In the genomic region with DNA sequence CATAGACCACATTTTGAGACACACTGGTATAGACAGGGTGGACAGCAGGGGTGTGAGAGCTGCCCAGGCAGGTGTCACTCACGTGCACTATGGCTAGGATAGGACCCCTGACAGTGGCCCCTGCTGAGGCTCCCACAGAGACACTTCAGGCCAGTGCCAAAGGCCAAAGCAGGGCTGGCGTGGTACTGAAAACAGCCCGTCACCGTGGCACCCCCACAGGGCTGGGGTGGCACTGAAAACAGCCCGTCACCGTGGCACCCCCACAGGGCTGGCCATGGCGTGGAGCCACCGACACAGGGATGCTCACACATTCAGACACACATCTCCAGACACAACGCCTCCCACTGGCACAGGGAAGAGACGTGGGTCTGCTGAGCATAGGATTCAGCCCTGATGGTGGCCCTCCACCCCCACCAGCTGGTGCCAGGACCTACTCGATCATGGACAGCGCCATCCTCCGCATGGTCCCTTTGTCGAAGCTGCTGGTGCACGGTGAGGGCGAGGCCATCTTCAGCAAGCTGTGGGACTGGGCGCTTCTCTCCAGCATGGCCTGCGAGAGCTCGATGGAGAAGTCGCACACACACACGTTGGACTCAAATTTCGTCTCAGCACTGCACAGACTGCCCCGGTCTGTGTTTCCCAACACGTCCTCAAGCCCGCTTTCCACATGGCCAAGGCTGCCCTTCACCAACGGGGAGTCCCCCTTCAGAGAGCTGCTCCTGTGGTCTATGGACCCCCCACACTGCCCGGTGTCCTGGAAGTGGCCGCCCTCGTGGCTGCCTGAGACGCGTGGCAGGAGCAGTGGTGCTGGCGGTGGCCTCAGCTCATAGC, we compare ENCODE assay signal across 28 cellular contexts. TPM values are rescaled to one million over a fixed set of nuclear protein-coding genes. Genes with fewer than 3 reads are reported as not detected.
DNase-seq lines count a peak whose midpoint lies in the region; ATAC-seq, FAIRE-seq and TF ChIP-seq lines count a peak whose summit lies in the region.
"Had no signal": no experiment of that assay in that cellular context is flagged by ENCODE, and none has a peak within 500 bp of the region (broad histone marks: within the 10 kb centered on the region; RNA-seq: fewer than 3 reads in every experiment).

No MANE protein-coding gene starts in this region.

- no peak for TF ChIP-seq EP300 in HepG2 (IDR thresholded peaks at IDR 0.05; ENCODE audit: low read depth in 2 of 2, low read length in 2 of 2)
- no peak for TF ChIP-seq EP300 in HepG2 (CRISPR knock-in tag; IDR thresholded peaks at IDR 0.05; ENCODE audit: borderline replicate concordance)

- no peak overlapping the region for H3K4me2 ChIP-seq in HepG2 (ENCODE audit: low read depth, low read length)

- H3K27me3 ChIP-seq in HepG2 (ENCODE audit: control insufficient read depth in 1 of 2, insufficient read depth in 2 of 2, low read length in 2 of 2) = no peaks in the 10 kb centered on the region

- in situ Hi-C loops in HepG2 (cut with HindIII; ENCODE audit: extremely low pct_ligation_motif_present, low pct_unique_long_range_greater_than_20kb) = loop anchor here (10.0 kb wide), 1 partner anchor 181 kb away; no protein-coding TSS in a partner anchor

- H3K4me1 Mint-ChIP-seq in activated CD8-positive, alpha-beta memory T cell treated with anti-CD3 and anti-CD28 coated beads, Interleukin-2, amount 10 ng/mL, durations not matched to agents 7 days and 5 days = peaks cover 4% of the 10 kb centered on the region
- peaks cover 8% of the 10 kb centered on the region for H3K4me1 Mint-ChIP-seq in type B pancreatic cell (ENCODE audit: unreplicated experiment)

- no peaks in the 10 kb centered on the region for H4K20me1 ChIP-seq in HepG2 (ENCODE audit: insufficient read depth, low read length)

- H3K36me3 ChIP-seq in HepG2 (replicated peaks in 1 of 2; ENCODE audit: control insufficient read depth in 1 of 2, insufficient read depth in 2 of 2, low read length in 2 of 2) = peaks cover 23 to 44% of the 10 kb centered on the region in 2 experiments
- peaks cover 0 to 5% of the 10 kb centered on the region in 2 donors for H3K36me3 ChIP-seq in kidney (ENCODE audit: control insufficient read depth in 1 of 2, insufficient read depth in 2 of 2, low read length in 2 of 2)

- H3K4me3 ChIP-seq in HepG2 (replicated peaks in 1 of 3; ENCODE audit: insufficient read depth in 1 of 3, low read depth in 2 of 3, low read length in 3 of 3) (no peak overlapping the region), kidney (ENCODE audit: low read length in 2 of 2) (no peak overlapping the region)
- H3K4me3 ChIP-seq: esophagus muscularis mucosa, mucosa of descending colon had no signal

- H3K9me3 Mint-ChIP-seq in activated CD8-positive, alpha-beta memory T cell treated with anti-CD3 and anti-CD28 coated beads, Interleukin-2, amount 10 ng/mL, durations not matched to agents 7 days and 5 days (ENCODE audit: low read depth) = peaks cover 35% of the 10 kb centered on the region
- peaks cover 9% of the 10 kb centered on the region for H3K9me3 Mint-ChIP-seq in type B pancreatic cell

- H3K9ac ChIP-seq in HepG2 (ENCODE audit: insufficient read depth, low read depth, low read length) (no peak overlapping the region), kidney (ENCODE audit: low read length in 2 of 2) (no peak overlapping the region)
- H3K9ac ChIP-seq: parathyroid adenoma had no signal

- POLR2A ChIA-PET in HepG2 (lab: Yijun Ruan, JAX) = no interaction called here
- POLR2A ChIA-PET in RWPE1 (lab: Yijun Ruan, JAX; ENCODE audit: low non-redundant PET) = no interaction called here

- H3K27ac Mint-ChIP-seq in activated CD8-positive, alpha-beta memory T cell treated with anti-CD3 and anti-CD28 coated beads, Interleukin-2, amount 10 ng/mL, durations not matched to agents 7 days and 5 days = no peak overlapping the region
- no peak overlapping the region for H3K27ac Mint-ChIP-seq in type B pancreatic cell
- H3K27ac Mint-ChIP-seq: activated CD4-positive, alpha-beta T cell treated with anti-CD3 and anti-CD28 coated beads, Interleukin-2, amount 10 ng/mL, durations not matched to agents 24 days and 14 days; dendritic cell treated with granulocyte-macrophage colony-stimulating factor and Interleukin-4, amounts not matched to agents 40 ng/mL and 50 ng/mL, for 4 days; nephron progenitor cell; T-cell had no signal

- 98% methylated on average over 25 of the region's 32 CpGs for WGBS in HepG2 (ENCODE audit: low lambda C conversion rate)

- H3K27ac ChIP-seq in HepG2 (ENCODE audit: extremely low read length, insufficient read depth, low read length) (no peak overlapping the region), RWPE1 (no peak overlapping the region), kidney (ENCODE audit: low read depth in 2 of 2, low read length in 2 of 2) (no peak overlapping the region)
- H3K27ac ChIP-seq: C4-2B, esophagus muscularis mucosa, parathyroid adenoma had no signal

- DNase-seq in left ventricle myocardium superior (peak; percentile 18), Right ventricle myocardium inferior (ENCODE audit: missing footprints) (no peak), HepG2 (ENCODE audit: low spot score) (no peak), type B pancreatic cell (ENCODE audit: extremely low spot score, unreplicated experiment) (peak; percentile 62), RWPE1 (ENCODE audit: low spot score) (no peak), kidney (no peak), globus pallidus (ENCODE audit: low spot score) (no peak)
- peak; percentile 34 for DNase-seq in activated CD8-positive, alpha-beta memory T cell treated with anti-CD3 and anti-CD28 coated beads, Interleukin-2, amount 10 ng/mL, durations not matched to agents 7 days and 5 days
- DNase-seq: activated CD4-positive, alpha-beta T cell treated with anti-CD3 and anti-CD28 coated beads, Interleukin-2, amount 10 ng/mL, durations not matched to agents 24 days and 14 days; activated gamma-delta T cell; Caco-2; central memory CD4-positive, alpha-beta T cell; foreskin fibroblast; mucosa of descending colon; NCI-H1092; NCI-H1694; NCI-H2171; NCI-H510A; nephron progenitor cell; small intestine; stimulated activated naive CD4-positive, alpha-beta T cell treated with Interleukin-2 at 50 U/mL for 16 hours; T-cell had no signal

- intact Hi-C loops in left ventricle myocardium superior (cut with micrococcal nuclease) = no loop called here
- intact Hi-C loops in Right ventricle myocardium inferior (cut with DNase I) = no loop called here
- intact Hi-C loops in HepG2 (cut with micrococcal nuclease; ENCODE audit: unreplicated experiment) = no loop called here
- intact Hi-C loops in kidney (cut with DNase I) = no loop called here

- TF ChIP-seq CTCF in HepG2 (CRISPR knock-in tag; IDR thresholded peaks at IDR 0.05) = no peak
- TF ChIP-seq CTCF in type B pancreatic cell (conservative IDR thresholded peaks at IDR 0.05) = no peak
- TF ChIP-seq CTCF in RWPE1 (conservative IDR thresholded peaks at IDR 0.05; ENCODE audit: low read depth) = no peak
- TF ChIP-seq CTCF in kidney (IDR thresholded peaks at IDR 0.05; ENCODE audit: borderline replicate concordance, extremely low read depth, insufficient read depth) = no peak

- FAIRE-seq in HepG2 (lab: Jason Lieb, UNC) (no peak), kidney (lab: Jason Lieb, UNC) (no peak)
- FAIRE-seq: astrocyte, G401.6, small intestine had no signal

- H3K9me3 ChIP-seq in HepG2 (ENCODE audit: low read length) = peaks cover 18% of the 10 kb centered on the region
- no peaks in the 10 kb centered on the region for H3K9me3 ChIP-seq in kidney (ENCODE audit: control insufficient read depth in 1 of 2, low read length in 2 of 2)
- H3K9me3 ChIP-seq: esophagus muscularis mucosa had no signal

- CTCF ChIA-PET in activated CD8-positive, alpha-beta memory T cell treated with anti-CD3 and anti-CD28 coated beads, Interleukin-2, amount 10 ng/mL, durations not matched to agents 7 days and 5 days (lab: Charles Lee) = interaction anchor here (1.8 kb wide), 1 partner anchor 10 kb away, joined by 9 read pairs; no protein-coding TSS in a partner anchor
- CTCF ChIA-PET in HepG2 (lab: Yijun Ruan, JAX; ENCODE audit: low intra/inter-chr PET ratio, low total read pairs) (no interaction called here), RWPE1 (lab: Yijun Ruan, JAX) (no interaction called here)

- H3K36me3 Mint-ChIP-seq in activated CD8-positive, alpha-beta memory T cell treated with anti-CD3 and anti-CD28 coated beads, Interleukin-2, amount 10 ng/mL, durations not matched to agents 7 days and 5 days = peaks cover 74% of the 10 kb centered on the region
- peaks cover 38% of the 10 kb centered on the region for H3K36me3 Mint-ChIP-seq in type B pancreatic cell

- no peak; a peak in 1 of 4 replicates for TF ChIP-seq POLR2A in HepG2 (IDR thresholded peaks at IDR 0.05; ENCODE audit: insufficient read depth in 1 of 2, low read depth in 2 of 2, low read length in 2 of 2)

- BruUV-seq in HepG2 (replicated peaks; lab: Mats Ljungman, UMichigan) = no TSS peak

- no peaks in the 10 kb centered on the region for H3K27me3 Mint-ChIP-seq in activated CD8-positive, alpha-beta memory T cell treated with anti-CD3 and anti-CD28 coated beads, Interleukin-2, amount 10 ng/mL, durations not matched to agents 7 days and 5 days
- H3K27me3 Mint-ChIP-seq in type B pancreatic cell = peaks cover 7% of the 10 kb centered on the region
- H3K27me3 Mint-ChIP-seq: activated CD4-positive, alpha-beta T cell treated with anti-CD3 and anti-CD28 coated beads, Interleukin-2, amount 10 ng/mL, durations not matched to agents 24 days and 14 days had no signal

- H3K4me3 Mint-ChIP-seq in activated CD8-positive, alpha-beta memory T cell treated with anti-CD3 and anti-CD28 coated beads, Interleukin-2, amount 10 ng/mL, durations not matched to agents 7 days and 5 days = no peak overlapping the region
- H3K4me3 Mint-ChIP-seq in type B pancreatic cell = no peak overlapping the region
- H3K4me3 Mint-ChIP-seq: activated CD4-positive, alpha-beta T cell treated with anti-CD3 and anti-CD28 coated beads, Interleukin-2, amount 10 ng/mL, durations not matched to agents 24 days and 14 days; dendritic cell treated with granulocyte-macrophage colony-stimulating factor and Interleukin-4, amounts not matched to agents 40 ng/mL and 50 ng/mL, for 4 days; nephron progenitor cell; T-cell had no signal

- no peaks in the 10 kb centered on the region for H3K79me2 ChIP-seq in HepG2 (ENCODE audit: insufficient read depth, low read length)

- no peak for TF ChIP-seq RAD21 in HepG2 (CRISPR knock-in tag; IDR thresholded peaks at IDR 0.05)

- H3K4me1 ChIP-seq in HepG2 (ENCODE audit: insufficient read depth, low read length) = no peaks in the 10 kb centered on the region
- H3K4me1 ChIP-seq in kidney (ENCODE audit: control insufficient read depth in 1 of 2, insufficient read depth in 1 of 2, low read depth in 1 of 2, low read length in 2 of 2) = no peaks in the 10 kb centered on the region
- H3K4me1 ChIP-seq: Caco-2, parathyroid adenoma had no signal

- no peak overlapping the region for H2AFZ ChIP-seq in HepG2 (ENCODE audit: low read length)
- H2AFZ ChIP-seq: parathyroid adenoma had no signal

- no peak for ATAC-seq in left ventricle myocardium superior
- no peak for ATAC-seq in Right ventricle myocardium inferior
- ATAC-seq in activated CD8-positive, alpha-beta memory T cell treated with anti-CD3 and anti-CD28 coated beads, Interleukin-2, amount 10 ng/mL, durations not matched to agents 7 days and 5 days = no peak
- no peak for ATAC-seq in HepG2
- ATAC-seq: mucosa of descending colon, T-cell had no signal

RNA-seq across cellular contexts. Expression of a gene that starts 34.1 kb away (rescaled TPM):
- total RNA-seq in left ventricle myocardium superior (5.1 TPM), Right ventricle myocardium inferior (5.9 TPM), HepG2 (2016; rRNA removed; fragmentation: Illumina TruSeq; extraction: Trizol) (7.3 and 11.7 TPM in 2 replicates), type B pancreatic cell (ENCODE audit: low replicate concordance) (13.4 and 16.8 TPM in 2 replicates), kidney (22.1 TPM)
- total RNA-seq in activated CD8-positive, alpha-beta memory T cell treated with anti-CD3 and anti-CD28 coated beads, Interleukin-2, amount 10 ng/mL, durations not matched to agents 7 days and 5 days = 10 to 100 TPM; 21.3 to 33.5 TPM
- 9.7 and 12.6 TPM in 2 replicates for total RNA-seq in HepG2 (2016; cell fraction: cytosol; rRNA removed; fragmentation: Illumina TruSeq; extraction: Trizol; ENCODE audit: low read depth)
- total RNA-seq in HepG2 (2016; cell fraction: insoluble cytoplasmic fraction; rRNA removed; fragmentation: Illumina TruSeq; extraction: Trizol) = 8.8 and 12.4 TPM in 2 replicates
- total RNA-seq in HepG2 (2016; cell fraction: membrane; rRNA removed; fragmentation: Illumina TruSeq; extraction: Trizol) = 10.6 and 11.9 TPM in 2 replicates
- 23.2 and 30.1 TPM in 2 replicates for total RNA-seq in HepG2 (2016; cell fraction: nucleus; rRNA removed; fragmentation: Illumina TruSeq; extraction: Trizol)
- polyA plus RNA-seq in HepG2 (2011; rRNA removed) (18.8 and 20.5 TPM in 2 replicates), kidney (ENCODE audit: insufficient read depth, low read depth, low replicate concordance) (3.0 TPM)
- polyA plus RNA-seq in HepG2 (2011; cell fraction: cytosol; rRNA removed) = 11.7 and 12.1 TPM in 2 replicates
- polyA plus RNA-seq in HepG2 (2011; cell fraction: nucleus; rRNA removed) = 55.1 and 66.4 TPM in 2 replicates
- polyA plus RNA-seq in HepG2 (2012) = 8.0 and 8.9 TPM in 2 replicates
- 2.6 and 3.4 TPM in 2 replicates for polyA plus RNA-seq in HepG2 (2016; cell fraction: cytosol; fragmentation: Illumina TruSeq; extraction: Trizol; ENCODE audit: low read depth)
- polyA plus RNA-seq in HepG2 (2016; cell fraction: insoluble cytoplasmic fraction; fragmentation: Illumina TruSeq; extraction: Trizol; ENCODE audit: low read depth) = 7.8 and 8.8 TPM in 2 replicates
- 4.9 and 6.3 TPM in 2 replicates for polyA plus RNA-seq in HepG2 (2016; cell fraction: membrane; fragmentation: Illumina TruSeq; extraction: Trizol; ENCODE audit: low read depth)
- polyA plus RNA-seq in HepG2 (2016; cell fraction: nucleus; fragmentation: Illumina TruSeq; extraction: Trizol; ENCODE audit: insufficient read depth, low read depth) = 30.4 and 35.4 TPM in 2 replicates
- 41.3 and 43.1 TPM in 2 replicates for polyA minus RNA-seq in HepG2 (2011; rRNA and poly(A)+ RNA removed; ENCODE audit: low replicate concordance)
- polyA minus RNA-seq in HepG2 (2011; cell fraction: cytosol; rRNA and poly(A)+ RNA removed) = 6.0 and 6.9 TPM in 2 replicates
- polyA minus RNA-seq in HepG2 (2011; cell fraction: nucleus; rRNA and poly(A)+ RNA removed) = 52.8 and 56.1 TPM in 2 replicates

RNA-seq across cellular contexts. Expression of a gene that starts 36.5 kb away (rescaled TPM):
- total RNA-seq in left ventricle myocardium superior = 13.2 TPM
- 14.4 TPM for total RNA-seq in Right ventricle myocardium inferior
- total RNA-seq in activated CD8-positive, alpha-beta memory T cell treated with anti-CD3 and anti-CD28 coated beads, Interleukin-2, amount 10 ng/mL, durations not matched to agents 7 days and 5 days = 10 to 100 TPM; 10.0 to 10.1 TPM
- 2.5 and 5.2 TPM in 2 replicates for total RNA-seq in HepG2 (2016; rRNA removed; fragmentation: Illumina TruSeq; extraction: Trizol)
- 4.5 and 4.9 TPM in 2 replicates for total RNA-seq in HepG2 (2016; cell fraction: cytosol; rRNA removed; fragmentation: Illumina TruSeq; extraction: Trizol; ENCODE audit: low read depth)
- total RNA-seq in HepG2 (2016; cell fraction: insoluble cytoplasmic fraction; rRNA removed; fragmentation: Illumina TruSeq; extraction: Trizol) = 2.9 and 5.6 TPM in 2 replicates
- 6.2 and 6.3 TPM in 2 replicates for total RNA-seq in HepG2 (2016; cell fraction: membrane; rRNA removed; fragmentation: Illumina TruSeq; extraction: Trizol)
- total RNA-seq in HepG2 (2016; cell fraction: nucleus; rRNA removed; fragmentation: Illumina TruSeq; extraction: Trizol) = 7.1 TPM in 2 replicates
- 6.7 and 8.6 TPM in 2 replicates for polyA plus RNA-seq in HepG2 (2011; rRNA removed)
- 3.4 and 4.1 TPM in 2 replicates for polyA plus RNA-seq in HepG2 (2011; cell fraction: cytosol; rRNA removed)
- 6.6 and 6.7 TPM in 2 replicates for polyA plus RNA-seq in HepG2 (2011; cell fraction: nucleus; rRNA removed)
- 5.4 and 6.8 TPM in 2 replicates for polyA plus RNA-seq in HepG2 (2012)
- 4.9 and 6.2 TPM in 2 replicates for polyA plus RNA-seq in HepG2 (2016; cell fraction: cytosol; fragmentation: Illumina TruSeq; extraction: Trizol; ENCODE audit: low read depth)
- polyA plus RNA-seq in HepG2 (2016; cell fraction: insoluble cytoplasmic fraction; fragmentation: Illumina TruSeq; extraction: Trizol; ENCODE audit: low read depth) = 3.9 and 4.1 TPM in 2 replicates
- polyA plus RNA-seq in HepG2 (2016; cell fraction: membrane; fragmentation: Illumina TruSeq; extraction: Trizol; ENCODE audit: low read depth) = 5.5 and 7.1 TPM in 2 replicates
- 11.1 and 15.5 TPM in 2 replicates for polyA plus RNA-seq in HepG2 (2016; cell fraction: nucleus; fragmentation: Illumina TruSeq; extraction: Trizol; ENCODE audit: insufficient read depth, low read depth)
- 2.8 and 4.2 TPM in 2 replicates for polyA minus RNA-seq in HepG2 (2011; rRNA and poly(A)+ RNA removed; ENCODE audit: low replicate concordance)
- 1.7 and 2.2 TPM in 2 replicates for polyA minus RNA-seq in HepG2 (2011; cell fraction: cytosol; rRNA and poly(A)+ RNA removed)
- polyA minus RNA-seq in HepG2 (2011; cell fraction: nucleus; rRNA and poly(A)+ RNA removed) = 11.5 and 12.3 TPM in 2 replicates
- total RNA-seq in type B pancreatic cell (ENCODE audit: low replicate concordance) = 4.3 and 6.4 TPM in 2 replicates
- total RNA-seq in kidney = 7.0 TPM
- polyA plus RNA-seq in kidney (ENCODE audit: insufficient read depth, low read depth, low replicate concordance) = 5.9 TPM

RNA-seq across cellular contexts. Expression of a gene that starts 44.6 kb away (rescaled TPM):
- total RNA-seq in left ventricle myocardium superior (105 TPM), Right ventricle myocardium inferior (98.4 TPM), HepG2 (2016; rRNA removed; fragmentation: Illumina TruSeq; extraction: Trizol) (13.0 and 27.6 TPM in 2 replicates), type B pancreatic cell (ENCODE audit: low replicate concordance) (40.5 and 66.4 TPM in 2 replicates), kidney (77.4 TPM)
- 100 to 1,000 TPM; 101 to 152 TPM for total RNA-seq in activated CD8-positive, alpha-beta memory T cell treated with anti-CD3 and anti-CD28 coated beads, Interleukin-2, amount 10 ng/mL, durations not matched to agents 7 days and 5 days
- 21.9 and 24.8 TPM in 2 replicates for total RNA-seq in HepG2 (2016; cell fraction: cytosol; rRNA removed; fragmentation: Illumina TruSeq; extraction: Trizol; ENCODE audit: low read depth)
- 12.9 and 23.2 TPM in 2 replicates for total RNA-seq in HepG2 (2016; cell fraction: insoluble cytoplasmic fraction; rRNA removed; fragmentation: Illumina TruSeq; extraction: Trizol)
- 50.1 and 53.8 TPM in 2 replicates for total RNA-seq in HepG2 (2016; cell fraction: membrane; rRNA removed; fragmentation: Illumina TruSeq; extraction: Trizol)
- 17.5 and 21.9 TPM in 2 replicates for total RNA-seq in HepG2 (2016; cell fraction: nucleus; rRNA removed; fragmentation: Illumina TruSeq; extraction: Trizol)
- polyA plus RNA-seq in HepG2 (2011; rRNA removed) (18.0 and 28.8 TPM in 2 replicates), kidney (ENCODE audit: insufficient read depth, low read depth, low replicate concordance) (65.4 TPM)
- polyA plus RNA-seq in HepG2 (2011; cell fraction: cytosol; rRNA removed) = 20.3 and 26.3 TPM in 2 replicates
- polyA plus RNA-seq in HepG2 (2011; cell fraction: nucleus; rRNA removed) = 94.3 and 114 TPM in 2 replicates
- polyA plus RNA-seq in HepG2 (2012) = 37.2 and 56.3 TPM in 2 replicates
- polyA plus RNA-seq in HepG2 (2016; cell fraction: cytosol; fragmentation: Illumina TruSeq; extraction: Trizol; ENCODE audit: low read depth) = 43.4 and 46.1 TPM in 2 replicates
- polyA plus RNA-seq in HepG2 (2016; cell fraction: insoluble cytoplasmic fraction; fragmentation: Illumina TruSeq; extraction: Trizol; ENCODE audit: low read depth) = 40.1 and 49.6 TPM in 2 replicates
- 85.0 and 102 TPM in 2 replicates for polyA plus RNA-seq in HepG2 (2016; cell fraction: membrane; fragmentation: Illumina TruSeq; extraction: Trizol; ENCODE audit: low read depth)
- polyA plus RNA-seq in HepG2 (2016; cell fraction: nucleus; fragmentation: Illumina TruSeq; extraction: Trizol; ENCODE audit: insufficient read depth, low read depth) = 57.9 and 59.3 TPM in 2 replicates
- polyA minus RNA-seq in HepG2 (2011; rRNA and poly(A)+ RNA removed; ENCODE audit: low replicate concordance) = 15.3 and 64.5 TPM in 2 replicates
- 55.0 and 57.6 TPM in 2 replicates for polyA minus RNA-seq in HepG2 (2011; cell fraction: cytosol; rRNA and poly(A)+ RNA removed)
- polyA minus RNA-seq in HepG2 (2011; cell fraction: nucleus; rRNA and poly(A)+ RNA removed) = 18.6 and 21.0 TPM in 2 replicates

Comparison
In these comparisons a context has a peak if more than half of its experiments do, and no peak if none do; other contexts are left out.
1. DNase-seq: peak in left ventricle myocardium superior (single experiment), activated CD8-positive, alpha-beta memory T cell treated with anti-CD3 and anti-CD28 coated beads, Interleukin-2, amount 10 ng/mL, durations not matched to agents 7 days and 5 days (single experiment) and type B pancreatic cell (single experiment); none in Right ventricle myocardium inferior (single experiment), HepG2 (single experiment), RWPE1 (single experiment), kidney (single experiment) and globus pallidus (single experiment).